Comparison of ENCODE assay signal across 16 cellular contexts in genomic region chr10:70699659-70700174, GRCh38. TPM values are rescaled to one million over a fixed set of nuclear protein-coding genes. Genes with fewer than 3 reads are reported as not detected.
DNase-seq lines count a peak whose midpoint lies in the region; ATAC-seq and TF ChIP-seq lines count a peak whose summit lies in the region.
"Had no signal": no experiment of that assay in that cellular context is flagged by ENCODE, and none has a peak within 500 bp of the region (broad histone marks: within the 10 kb centered on the region; RNA-seq: fewer than 3 reads in every experiment).

No MANE protein-coding gene starts in this region.

- no peaks in the 10 kb centered on the region for H3K36me3 ChIP-seq in kidney epithelial cell (ENCODE audit: control insufficient read depth, insufficient read depth, low read length)
- H3K36me3 ChIP-seq: pancreas had no signal

- H3K4me3 ChIP-seq in kidney epithelial cell (ENCODE audit: low read depth, low read length) = no peak overlapping the region
- H3K4me3 ChIP-seq: pancreas had no signal

- ATAC-seq in HG03025 (IDR thresholded peaks at IDR 0.05; ENCODE audit: low FRiP score, unreplicated experiment) = no peak
- ATAC-seq: Right ventricle myocardium inferior had no signal

- H3K27me3 ChIP-seq in kidney epithelial cell (ENCODE audit: control insufficient read depth, insufficient read depth, low read length) = peaks cover 2% of the 10 kb centered on the region
- H3K27me3 ChIP-seq: pancreas had no signal

- peak; percentile 16 for DNase-seq in A172 (ENCODE audit: low spot score)
- peak; percentile 16 for DNase-seq in H4 (ENCODE audit: low spot score)
- peak; percentile 97 for DNase-seq in RPMI7951 (ENCODE audit: low read depth)
- peak; percentile 29 for DNase-seq in kidney epithelial cell (ENCODE audit: low read depth)
- no peak for DNase-seq in ecto neural progenitor cell (ENCODE audit: low spot score)
- DNase-seq in pons (ENCODE audit: low spot score) = no peak
- no peak for DNase-seq in SK-N-DZ (ENCODE audit: low spot score)
- DNase-seq: activated CD4-positive, alpha-beta memory T cell treated with anti-CD3 and anti-CD28 coated beads, Interleukin-2, amount 10 ng/mL, durations not matched to agents 7 days and 5 days; NCI-H1417 treated with DMSO at 0.1 percent for 48 hours; NCI-H69; pancreas; T1000 had no signal

- no peak for TF ChIP-seq CTCF in kidney epithelial cell (IDR thresholded peaks at IDR 0.05; ENCODE audit: insufficient read depth, low read length, poor library complexity, severe bottlenecking)

RNA-seq across cellular contexts. Expression of gene ADAMTS14, which starts 27.4 kb away (rescaled TPM):
- 0.31 TPM in 1 of 2 replicates, not detected in the other for total RNA-seq in A172 (2014; rRNA removed; shearing (Covaris generic))
- 0.45 and 0.74 TPM in 2 replicates for total RNA-seq in H4 (2014; rRNA removed; shearing (Covaris generic))
- 10.1 and 11.0 TPM in 2 replicates for total RNA-seq in RPMI7951 (2014; rRNA removed; shearing (Covaris generic))
- total RNA-seq in kidney epithelial cell = 1.3 and 1.6 TPM in 2 replicates
- polyA plus RNA-seq in SK-N-DZ (2014; cell fraction: cytosol; rRNA removed) = 0.19 TPM in 1 of 2 replicates, not detected in the other
- 0.38 and 0.44 TPM in 2 replicates for polyA plus RNA-seq in SK-N-DZ (2014; cell fraction: nucleus; rRNA removed)
- total RNA-seq: activated CD4-positive, alpha-beta memory T cell treated with anti-CD3 and anti-CD28 coated beads, Interleukin-2, amount 10 ng/mL, durations not matched to agents 7 days and 5 days; subcutaneous adipose tissue had no signal
- polyA plus RNA-seq: IgD-negative memory B cell had no signal

Comparison
In these comparisons a context has a peak if more than half of its experiments do, and no peak if none do; other contexts are left out.
1. DNase-seq: peak in A172 (single experiment), H4 (single experiment), RPMI7951 (single experiment) and kidney epithelial cell (single experiment); none in ecto neural progenitor cell (single experiment), pons (single experiment) and SK-N-DZ (single experiment).